13 cellular contexts compared by ENCODE assay signal in the genomic region with DNA sequence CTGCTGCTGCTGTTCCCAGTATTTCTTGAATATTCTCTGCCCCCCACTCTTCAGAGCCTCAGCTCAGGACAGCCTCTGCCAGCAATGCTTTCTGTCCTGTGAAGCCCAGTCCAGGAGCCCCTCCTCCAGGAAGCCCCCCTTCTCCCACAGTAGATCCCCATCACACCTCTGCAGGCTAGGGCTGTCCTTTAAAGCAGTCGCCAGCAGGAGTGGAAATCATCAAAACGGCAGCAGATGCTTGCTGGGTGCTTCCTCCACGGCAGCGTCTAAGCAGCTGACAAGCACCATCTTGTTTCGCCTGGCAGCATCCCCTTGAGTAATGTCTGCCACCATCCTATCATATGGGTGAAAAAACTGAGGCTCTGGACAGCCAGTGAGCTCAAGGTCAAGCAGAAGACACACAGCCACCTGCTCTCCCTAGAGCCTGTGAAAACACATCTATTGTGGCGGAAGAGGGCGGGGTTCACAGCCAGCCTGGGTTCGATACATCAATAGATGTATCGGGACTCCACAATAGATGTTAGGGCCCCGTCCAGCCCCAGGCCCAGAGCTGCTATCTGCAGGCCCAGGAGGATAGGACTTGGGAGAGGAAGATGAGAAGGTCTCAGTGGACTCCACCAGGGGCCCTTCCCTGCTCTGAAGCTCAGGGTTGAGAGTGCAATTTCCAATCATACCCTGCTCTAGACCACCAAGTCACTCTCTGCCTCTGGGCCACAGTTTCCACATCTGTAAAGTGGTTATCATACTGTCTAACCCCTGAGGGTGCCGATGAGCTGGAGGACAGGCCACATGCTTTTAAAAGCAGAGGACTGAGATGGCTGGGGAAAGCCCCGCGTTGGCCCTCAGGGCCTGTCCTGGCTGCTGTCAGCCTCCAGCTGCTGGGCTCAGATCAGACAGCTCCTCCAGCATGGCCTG. TPM values are rescaled to one million over a fixed set of nuclear protein-coding genes. Genes with fewer than 3 reads are reported as not detected.
DNase-seq lines count a peak whose midpoint lies in the region; ATAC-seq and TF ChIP-seq lines count a peak whose summit lies in the region.
"Had no signal": no experiment of that assay in that cellular context is flagged by ENCODE, and none has a peak within 500 bp of the region (broad histone marks: within the 10 kb centered on the region; RNA-seq: fewer than 3 reads in every experiment).

No MANE protein-coding gene starts in this region.

- no peaks in the 10 kb centered on the region for H3K27me3 Mint-ChIP-seq in T-cell

- no peak for TF ChIP-seq EP300 in SK-N-SH (IDR thresholded peaks at IDR 0.05; ENCODE audit: borderline replicate concordance in 1 of 2, low read depth in 1 of 2, low read length in 1 of 2)

- TF ChIP-seq CTCF in SK-N-SH (IDR thresholded peaks at IDR 0.05) = no peak
- TF ChIP-seq CTCF in omental fat pad (IDR thresholded peaks at IDR 0.05) = no peak

- no peaks in the 10 kb centered on the region for H4K20me1 ChIP-seq in SK-N-SH (ENCODE audit: insufficient read depth)

- DNase-seq in SK-N-SH = peak; percentile 64
- peak in 2 of 34 experiments; percentile 22 to 42 for DNase-seq in T-cell
- peak; percentile 42 for DNase-seq in epidermal melanocyte (ENCODE audit: insufficient read length, low spot score)
- peak; percentile 3 to 77 for DNase-seq in stimulated activated effector memory CD8-positive, alpha-beta T cell treated with anti-CD3 and anti-CD28 coated beads, Interleukin-12 subunit alpha, Interleukin-12 subunit beta, amount 100 ng/mL, for 72 hours (ENCODE audit: low spot score in 2 of 2)
- DNase-seq in hippocampal formation (lab: John Stamatoyannopoulos, UW) = no peak
- DNase-seq in omental fat pad (ENCODE audit: low spot score) = no peak
- no peak for DNase-seq in mucosa of gallbladder (ENCODE audit: low spot score)
- DNase-seq: adrenal gland, H9, NCI-H774 had no signal

- H3K9ac ChIP-seq in SK-N-SH = no peak overlapping the region

- no peaks in the 10 kb centered on the region for H3K9me3 Mint-ChIP-seq in T-cell
- H3K9me3 Mint-ChIP-seq in stimulated activated effector memory CD8-positive, alpha-beta T cell treated with anti-CD3 and anti-CD28 coated beads, Interleukin-12 subunit alpha, Interleukin-12 subunit beta, amount 100 ng/mL, for 72 hours = no peaks in the 10 kb centered on the region
- H3K9me3 Mint-ChIP-seq: type B pancreatic cell had no signal

- peaks cover 0 to 30% of the 10 kb centered on the region in 2 experiments; a peak in 1 of 4 replicates for H3K4me1 ChIP-seq in SK-N-SH (ENCODE audit: control insufficient read depth in 1 of 2, insufficient read depth in 2 of 2, low read depth in 1 of 2, low read length in 1 of 2)
- H3K4me1 ChIP-seq: adrenal gland had no signal

- no peaks in the 10 kb centered on the region for H3K36me3 ChIP-seq in SK-N-SH (replicated peaks in 1 of 2; ENCODE audit: control insufficient read depth in 1 of 2, insufficient read depth in 2 of 2, low read length in 1 of 2)
- H3K36me3 ChIP-seq: adrenal gland had no signal

- peak overlapping the region in 1 of 3 donors; percentile 42 for H3K4me3 Mint-ChIP-seq in T-cell
- peak overlapping the region; percentile 92 for H3K4me3 Mint-ChIP-seq in stimulated activated effector memory CD8-positive, alpha-beta T cell treated with anti-CD3 and anti-CD28 coated beads, Interleukin-12 subunit alpha, Interleukin-12 subunit beta, amount 100 ng/mL, for 72 hours
- H3K4me3 Mint-ChIP-seq: H9, type B pancreatic cell had no signal

- H3K9me2 ChIP-seq in SK-N-SH = no peaks in the 10 kb centered on the region

- no peak overlapping the region for H2AFZ ChIP-seq in SK-N-SH (ENCODE audit: low read depth)

- ATAC-seq in SK-N-SH treated with all-trans-retinoic acid at 6 μM for 48 hours (no peak; the same call in 2 of the 3 replicates), T-cell (replicated peaks in 1 of 4) (no peak), omental fat pad (ENCODE audit: low FRiP score) (no peak)
- peak; percentile 49 for ATAC-seq in stimulated activated effector memory CD8-positive, alpha-beta T cell treated with anti-CD3 and anti-CD28 coated beads, Interleukin-12 subunit alpha, Interleukin-12 subunit beta, amount 100 ng/mL, for 72 hours

- no peak for TF ChIP-seq RAD21 in SK-N-SH (IDR thresholded peaks at IDR 0.05; ENCODE audit: low read length)

- 77% methylated on average over 9 of the region's 13 CpGs for WGBS in SK-N-SH (ENCODE audit: low lambda C conversion rate)

- no peaks in the 10 kb centered on the region for H3K79me2 ChIP-seq in SK-N-SH (ENCODE audit: insufficient read depth)

- no peak overlapping the region for H3K4me2 ChIP-seq in SK-N-SH

- H3K27me3 ChIP-seq in SK-N-SH (ENCODE audit: insufficient read depth) = no peaks in the 10 kb centered on the region
- H3K27me3 ChIP-seq: adrenal gland had no signal

- peaks cover 57 to 93% (median 84%) of the 10 kb centered on the region in 3 donors for H3K4me1 Mint-ChIP-seq in T-cell
- peaks cover 95% of the 10 kb centered on the region for H3K4me1 Mint-ChIP-seq in stimulated activated effector memory CD8-positive, alpha-beta T cell treated with anti-CD3 and anti-CD28 coated beads, Interleukin-12 subunit alpha, Interleukin-12 subunit beta, amount 100 ng/mL, for 72 hours

- POLR2A ChIA-PET in SK-N-SH (lab: Yijun Ruan, JAX) (no interaction called here), T-cell (lab: Charles Lee) (interaction anchor here (0.5 to 5.7 kb wide), 5 partner anchors 9 to 41 kb away, joined by 5 to 91 read pairs (median 7); partner anchors contain the start of gene RUNX3 (in 1 of the 2))

- H3K4me3 ChIP-seq in SK-N-SH (ENCODE audit: low read depth in 2 of 2, low read length in 1 of 2) = no peak overlapping the region
- H3K4me3 ChIP-seq: adrenal gland had no signal

- H3K27ac Mint-ChIP-seq in T-cell = peak overlapping the region; percentile 93 to 97
- H3K27ac Mint-ChIP-seq in stimulated activated effector memory CD8-positive, alpha-beta T cell treated with anti-CD3 and anti-CD28 coated beads, Interleukin-12 subunit alpha, Interleukin-12 subunit beta, amount 100 ng/mL, for 72 hours = peak overlapping the region; percentile 73
- H3K27ac Mint-ChIP-seq: H9, type B pancreatic cell had no signal

- peaks cover 47% of the 10 kb centered on the region for H3K36me3 Mint-ChIP-seq in T-cell
- peaks cover 100% of the 10 kb centered on the region for H3K36me3 Mint-ChIP-seq in stimulated activated effector memory CD8-positive, alpha-beta T cell treated with anti-CD3 and anti-CD28 coated beads, Interleukin-12 subunit alpha, Interleukin-12 subunit beta, amount 100 ng/mL, for 72 hours
- H3K36me3 Mint-ChIP-seq: type B pancreatic cell had no signal

- H3F3A ChIP-seq in SK-N-SH (replicated peaks; ENCODE audit: insufficient read depth) = no peaks in the 10 kb centered on the region

- H3K27ac ChIP-seq in SK-N-SH (ENCODE audit: low read depth in 2 of 2, low read length in 1 of 2) = peak overlapping the region in 1 of 2 experiments; percentile 16; a peak in 1 of 4 replicates
- H3K27ac ChIP-seq: adrenal gland had no signal

- H3K9me3 ChIP-seq in SK-N-SH = no peaks in the 10 kb centered on the region
- H3K9me3 ChIP-seq: adrenal gland had no signal

- CTCF ChIA-PET in SK-N-SH (lab: Yijun Ruan, JAX) (interaction anchor here (0.6 to 3.0 kb wide), 17 partner anchors 11 to 293 kb away, joined by 3 to 29 read pairs (median 3); no protein-coding TSS in a partner anchor), T-cell (lab: Charles Lee) (interaction anchor here (0.7 to 1.5 kb wide), 4 partner anchors 14 to 18 kb away, joined by 3 to 5 read pairs (median 4); partner anchors contain the start of gene RUNX3 (in 2 of the 2))

TF ChIP-seq in SK-N-SH treated with all-trans-retinoic acid at 6 μM for 48 hours, 23 proteins besides CTCF, POLR2A, EP300 and RAD21 (continues in another document):
- no peak for TF ChIP-seq CSRNP3 (CRISPR knock-in tag; IDR thresholded peaks at IDR 0.05)
- TF ChIP-seq ISL1 (CRISPR knock-in tag; IDR thresholded peaks at IDR 0.05) = no peak
- no peak for TF ChIP-seq BACH2 (CRISPR knock-in tag; IDR thresholded peaks at IDR 0.05; ENCODE audit: borderline replicate concordance)
- TF ChIP-seq SNAI2 (CRISPR knock-in tag; IDR thresholded peaks at IDR 0.05) = no peak
- TF ChIP-seq OSR1 (CRISPR knock-in tag; IDR thresholded peaks at IDR 0.05) = no peak
- TF ChIP-seq ZFP3 (CRISPR knock-in tag; IDR thresholded peaks at IDR 0.05) = no peak
- no peak for TF ChIP-seq ZNF8 (CRISPR knock-in tag; IDR thresholded peaks at IDR 0.05)
- TF ChIP-seq ZNF565 (CRISPR knock-in tag; conservative IDR thresholded peaks at IDR 0.05; ENCODE audit: low read depth) = no peak
- no peak for TF ChIP-seq GLIS3 (CRISPR knock-in tag; IDR thresholded peaks at IDR 0.05)
- no peak for TF ChIP-seq TOX (CRISPR knock-in tag; IDR thresholded peaks at IDR 0.05; ENCODE audit: borderline replicate concordance)
- TF ChIP-seq ARNTL (CRISPR knock-in tag; IDR thresholded peaks at IDR 0.05; ENCODE audit: borderline replicate concordance, low read depth) = no peak
- no peak for TF ChIP-seq TCF4 (CRISPR knock-in tag; IDR thresholded peaks at IDR 0.05; ENCODE audit: borderline replicate concordance)
- TF ChIP-seq RARB (CRISPR knock-in tag; IDR thresholded peaks at IDR 0.05) = no peak
- no peak for TF ChIP-seq CSDC2 (CRISPR knock-in tag; IDR thresholded peaks at IDR 0.05)

RNA-seq across cellular contexts. Expression of gene RUNX3, which starts 17.5 kb away (rescaled TPM):
- not detected in 2 replicates for polyA plus RNA-seq in SK-N-SH (2012; rRNA removed)
- polyA plus RNA-seq in SK-N-SH (2012; cell fraction: cytosol; rRNA removed) = not detected in 2 replicates
- not detected in 2 replicates for polyA plus RNA-seq in SK-N-SH (2012; cell fraction: nucleus; rRNA removed)
- total RNA-seq in T-cell (100 to 1,000 TPM; 140 to 220 (median 145) TPM), omental fat pad (1 to 10 TPM; 1.6 to 6.7 (median 3.8) TPM), mucosa of gallbladder (7.4 TPM)
- total RNA-seq: fibroblast of villous mesenchyme had no signal

Comparison
In these comparisons a context has a peak if more than half of its experiments do, and no peak if none do; other contexts are left out.
1. DNase-seq: peak in SK-N-SH (single experiment), epidermal melanocyte (single experiment) and stimulated activated effector memory CD8-positive, alpha-beta T cell treated with anti-CD3 and anti-CD28 coated beads, Interleukin-12 subunit alpha, Interleukin-12 subunit beta, amount 100 ng/mL, for 72 hours (2 of 2); none in hippocampal formation (0 of 2), omental fat pad (single experiment) and mucosa of gallbladder (single experiment).
2. RNA of gene RUNX3, which starts 17.5 kb away (total RNA-seq): 140 to 220 TPM in T-cell; 7.4 TPM in mucosa of gallbladder (single experiment) and 1.6 to 6.7 TPM in omental fat pad; every median in the first group is over 10 times any median in the second.